24 cellular contexts compared by ENCODE assay signal in the genomic region with DNA sequence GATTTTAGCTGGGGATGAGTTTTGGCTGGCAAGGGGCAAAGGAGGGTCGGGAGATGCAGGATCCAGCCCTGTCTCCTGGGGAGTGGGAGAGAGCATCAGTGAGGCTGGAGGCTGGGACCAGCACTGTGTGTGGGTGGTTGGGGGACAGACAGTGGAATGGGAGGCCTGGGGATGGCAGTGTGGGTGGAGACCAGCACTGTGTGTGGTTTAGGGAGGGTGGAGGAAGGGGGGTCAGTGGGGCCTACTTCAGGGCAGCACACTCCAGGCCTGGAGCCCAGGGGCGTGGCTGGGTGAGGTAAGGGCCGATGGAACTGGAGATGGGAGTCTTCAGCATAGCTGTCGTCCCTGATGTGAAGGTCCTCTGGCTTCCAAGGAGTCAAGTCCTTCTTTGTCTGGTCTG. TPM values are rescaled to one million over a fixed set of nuclear protein-coding genes. Genes with fewer than 3 reads are reported as not detected.
DNase-seq lines count a peak whose midpoint lies in the region; ATAC-seq, FAIRE-seq and TF ChIP-seq lines count a peak whose summit lies in the region.
"Had no signal": no experiment of that assay in that cellular context is flagged by ENCODE, and none has a peak within 500 bp of the region (broad histone marks: within the 10 kb centered on the region; RNA-seq: fewer than 3 reads in every experiment).

No MANE protein-coding gene starts in this region.

- H3K9me3 Mint-ChIP-seq in neural progenitor cell = no peaks in the 10 kb centered on the region
- H3K9me3 Mint-ChIP-seq: activated naive CD4-positive, alpha-beta T cell treated with anti-CD3 and anti-CD28 coated beads, Interleukin-2, amount 50 U/mL, for 72 hours; effector memory CD8-positive, alpha-beta T cell had no signal

- H3K27me3 ChIP-seq in MG63 (no peaks in the 10 kb centered on the region), gastroesophageal sphincter (peaks cover 28% of the 10 kb centered on the region), neural progenitor cell (peaks cover 23% of the 10 kb centered on the region)

- peak overlapping the region in 1 of 4 donors; percentile 62 for H3K27ac ChIP-seq in gastroesophageal sphincter
- H3K27ac ChIP-seq in neural progenitor cell = no peak overlapping the region

- H4K20me1 ChIP-seq in neural progenitor cell (ENCODE audit: low read depth) = no peaks in the 10 kb centered on the region

- no peaks in the 10 kb centered on the region for H3K36me3 Mint-ChIP-seq in neural progenitor cell
- H3K36me3 Mint-ChIP-seq: activated naive CD4-positive, alpha-beta T cell treated with anti-CD3 and anti-CD28 coated beads, Interleukin-2, amount 50 U/mL, for 72 hours had no signal

- peak; percentile 29 for ATAC-seq in gastroesophageal sphincter
- no peak for ATAC-seq in omental fat pad (ENCODE audit: low FRiP score)
- ATAC-seq: activated naive CD4-positive, alpha-beta T cell treated with anti-CD3 and anti-CD28 coated beads, Interleukin-2, amount 50 U/mL, for 72 hours; effector memory CD8-positive, alpha-beta T cell; Panc1; SK-N-SH treated with all-trans-retinoic acid at 6 μM for 48 hours had no signal

- H3K4me3 ChIP-seq in MG63 (no peak overlapping the region), gastroesophageal sphincter (no peak overlapping the region), neural progenitor cell (no peak overlapping the region)
- H3K4me3 ChIP-seq: esophagus squamous epithelium had no signal

- H3K27me3 Mint-ChIP-seq in neural progenitor cell (ENCODE audit: insufficient read depth, low read depth) = peaks cover 9% of the 10 kb centered on the region

- H3K4me3 Mint-ChIP-seq in neural progenitor cell = no peak overlapping the region
- H3K4me3 Mint-ChIP-seq: effector memory CD8-positive, alpha-beta T cell had no signal

- TF ChIP-seq POLR2A in gastroesophageal sphincter (IDR thresholded peaks at IDR 0.05) = no peak

- DNase-seq in EL (peak; percentile 13), MG63 (peak; percentile 55), neural progenitor cell (ENCODE audit: low spot score) (peak; percentile 26), omental fat pad (ENCODE audit: low spot score) (no peak), T-helper 2 cell (no peak), epidermal melanocyte (ENCODE audit: insufficient read length, low spot score) (no peak), HTR-8/SVneo (ENCODE audit: insufficient read length, low spot score) (no peak)
- DNase-seq: activated CD4-positive, CD25-positive, alpha-beta regulatory T cell treated with anti-CD3 and anti-CD28 coated beads, Interleukin-2, amount 50 U/mL, for 72 hours; activated CD8-positive, alpha-beta memory T cell treated with anti-CD3 and anti-CD28 coated beads for 24 hours; effector memory CD8-positive, alpha-beta T cell; esophagus squamous epithelium; GF-D8; glutamatergic neuron; KG1; NCI-H1930; NCI-H446; T1000 had no signal

- H3K36me3 ChIP-seq in MG63 (no peaks in the 10 kb centered on the region), gastroesophageal sphincter (no peaks in the 10 kb centered on the region), neural progenitor cell (no peaks in the 10 kb centered on the region)
- H3K36me3 ChIP-seq: esophagus squamous epithelium had no signal

- peaks cover 9% of the 10 kb centered on the region for H3K4me1 Mint-ChIP-seq in neural progenitor cell

- WGBS in gastroesophageal sphincter (ENCODE audit: low coverage in 1 of 2), 2 donors = 29 to 50% methylated on average over 1 to 2 of the region's 4 CpGs

- no peaks in the 10 kb centered on the region for H3K9me3 ChIP-seq in MG63
- H3K9me3 ChIP-seq in gastroesophageal sphincter = no peaks in the 10 kb centered on the region
- no peaks in the 10 kb centered on the region for H3K9me3 ChIP-seq in neural progenitor cell (ENCODE audit: low read depth)
- H3K9me3 ChIP-seq: esophagus squamous epithelium had no signal

- no peak overlapping the region for H3K4me2 ChIP-seq in neural progenitor cell

- TF ChIP-seq EP300 in gastroesophageal sphincter (IDR thresholded peaks at IDR 0.05) = no peak

- peaks cover 0 to 14% (median 0%) of the 10 kb centered on the region in 3 donors for H3K4me1 ChIP-seq in gastroesophageal sphincter
- H3K4me1 ChIP-seq in neural progenitor cell = peaks cover 16% of the 10 kb centered on the region
- H3K4me1 ChIP-seq: esophagus squamous epithelium had no signal

- no peak for FAIRE-seq in HTR-8/SVneo (lab: Jason Lieb, UNC)
- FAIRE-seq: astrocyte had no signal

- no peaks in the 10 kb centered on the region for H3K79me2 ChIP-seq in neural progenitor cell (ENCODE audit: low read depth)

- no peak overlapping the region for H2AFZ ChIP-seq in neural progenitor cell (replicated peaks)

- peak overlapping the region; percentile 9 for H3K27ac Mint-ChIP-seq in neural progenitor cell
- H3K27ac Mint-ChIP-seq: effector memory CD8-positive, alpha-beta T cell had no signal

- TF ChIP-seq CTCF in gastroesophageal sphincter (IDR thresholded peaks at IDR 0.05) (no peak), neural progenitor cell (IDR thresholded peaks at IDR 0.05) (no peak), omental fat pad (IDR thresholded peaks at IDR 0.05) (no peak)

- no peak overlapping the region for H3K9ac ChIP-seq in neural progenitor cell

- no peaks in the 10 kb centered on the region for H3F3A ChIP-seq in neural progenitor cell (ENCODE audit: low read depth)

RNA-seq across cellular contexts. Expression of gene KCNK17, which starts 18.7 kb away (rescaled TPM):
- total RNA-seq in MG63 (2014; rRNA removed; shearing (Covaris generic); ENCODE audit: low replicate concordance) = not detected in 2 replicates
- total RNA-seq in gastroesophageal sphincter (under 1 TPM in 2 of 4 donors, not detected in 2; 0.27 to 0.47 TPM), neural progenitor cell (ENCODE audit: low replicate concordance) (0.87 TPM in 1 of 2 replicates, not detected in the other), omental fat pad (under 1 TPM in 2 of 4 donors, not detected in 2; 0.24 to 0.28 TPM)
- total RNA-seq: activated naive CD4-positive, alpha-beta T cell treated with anti-CD3 and anti-CD28 coated beads, Interleukin-2, amount 50 U/mL, for 72 hours; astrocyte; chondrocyte had no signal

RNA-seq across cellular contexts. Expression of gene KCNK16, which starts 27.0 kb away (rescaled TPM):
- total RNA-seq in MG63 (2014; rRNA removed; shearing (Covaris generic); ENCODE audit: low replicate concordance) = not detected in 2 replicates
- total RNA-seq in gastroesophageal sphincter (not detected), neural progenitor cell (ENCODE audit: low replicate concordance) (not detected in 2 replicates), omental fat pad (not detected)
- total RNA-seq: activated naive CD4-positive, alpha-beta T cell treated with anti-CD3 and anti-CD28 coated beads, Interleukin-2, amount 50 U/mL, for 72 hours; astrocyte; chondrocyte; esophagus squamous epithelium; lower leg skin had no signal

Comparison
In these comparisons a context has a peak if more than half of its experiments do, and no peak if none do; other contexts are left out.
1. DNase-seq: peak in EL (single experiment), MG63 (single experiment) and neural progenitor cell (single experiment); none in omental fat pad (single experiment), T-helper 2 cell (0 of 5), epidermal melanocyte (single experiment) and HTR-8/SVneo (single experiment).